1 cellular context compared by ENCODE assay signal in genomic region chr2:218282173-218282991, GRCh38.
TF ChIP-seq lines count a peak whose summit lies in the region.

No MANE protein-coding gene starts in this region.

TF ChIP-seq in endothelial cell of umbilical vein, 7 proteins besides CTCF, POLR2A, EP300 and RAD21:
- no peak for TF ChIP-seq EZH2 (IDR thresholded peaks at IDR 0.05; ENCODE audit: borderline replicate concordance, low read depth, low read length, severe bottlenecking)
- no peak for TF ChIP-seq JUN (IDR thresholded peaks at IDR 0.05; ENCODE audit: borderline replicate concordance, insufficient read depth, insufficient read length, low read depth)
- TF ChIP-seq MYC (IDR thresholded peaks at IDR 0.05; ENCODE audit: low read depth, low read length), result no peak
- TF ChIP-seq POLR2AphosphoS5 (IDR thresholded peaks at IDR 0.05; ENCODE audit: insufficient read depth, low read depth, low read length), result no peak
- no peak for TF ChIP-seq FOS (IDR thresholded peaks at IDR 0.05; ENCODE audit: borderline replicate concordance, insufficient read depth, low read length)
- TF ChIP-seq MAX (IDR thresholded peaks at IDR 0.05; ENCODE audit: insufficient read depth, insufficient read length), result no peak
- no peak for TF ChIP-seq GATA2 (IDR thresholded peaks at IDR 0.05; ENCODE audit: insufficient read depth, insufficient read length, low read depth, low read length)
